In the genomic region with DNA sequence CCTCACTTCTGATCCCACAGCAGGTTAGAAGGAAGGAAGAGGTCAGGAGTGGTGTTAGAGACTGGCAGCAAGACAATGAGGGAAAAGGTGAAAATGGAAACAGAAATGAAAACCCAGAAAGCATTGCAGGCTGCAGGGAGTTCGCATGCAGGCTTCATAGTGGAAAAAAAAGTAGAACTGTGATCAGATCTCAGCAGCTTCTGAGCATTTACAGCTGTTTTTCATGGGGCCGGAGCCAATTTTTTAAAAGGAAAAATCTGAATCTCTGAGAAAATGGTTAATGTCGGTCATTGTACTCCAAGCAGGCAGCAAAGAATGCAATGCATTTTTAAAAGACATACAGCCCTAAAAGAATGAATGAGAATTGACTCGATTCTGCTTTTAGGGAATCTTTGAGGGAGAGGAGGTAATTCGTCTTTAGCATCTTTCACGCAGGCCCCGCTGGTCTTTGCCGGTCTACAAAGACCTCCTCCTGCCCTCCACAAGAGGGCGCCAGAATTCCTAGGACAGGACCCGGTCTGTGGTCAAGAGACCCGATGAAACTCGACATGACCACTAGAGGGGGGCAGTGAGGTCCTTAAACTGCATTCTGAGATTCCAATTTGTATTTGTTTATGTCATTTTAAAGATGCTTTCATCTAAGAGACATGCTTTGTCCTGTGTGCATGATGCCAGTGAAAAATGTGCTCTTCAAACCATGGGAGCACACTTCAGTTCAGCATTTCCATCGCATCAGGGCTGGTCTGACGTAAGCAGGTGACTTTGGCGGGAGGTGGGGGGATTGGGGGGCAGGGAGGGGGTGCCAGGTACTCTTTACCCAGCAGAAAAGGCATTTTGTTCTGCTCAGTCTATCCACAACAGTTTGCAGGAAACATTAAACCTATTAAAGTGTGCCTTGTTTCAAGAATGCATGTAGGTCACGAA, we compare ENCODE assay signal across 1 cellular context.
TF ChIP-seq lines count a peak whose summit lies in the region.

No MANE protein-coding gene starts in this region.

TF ChIP-seq in HepG2, 621 proteins besides CTCF, POLR2A, EP300 and RAD21 (continued from another document and continues in another):
- TF ChIP-seq, protein P1, sequence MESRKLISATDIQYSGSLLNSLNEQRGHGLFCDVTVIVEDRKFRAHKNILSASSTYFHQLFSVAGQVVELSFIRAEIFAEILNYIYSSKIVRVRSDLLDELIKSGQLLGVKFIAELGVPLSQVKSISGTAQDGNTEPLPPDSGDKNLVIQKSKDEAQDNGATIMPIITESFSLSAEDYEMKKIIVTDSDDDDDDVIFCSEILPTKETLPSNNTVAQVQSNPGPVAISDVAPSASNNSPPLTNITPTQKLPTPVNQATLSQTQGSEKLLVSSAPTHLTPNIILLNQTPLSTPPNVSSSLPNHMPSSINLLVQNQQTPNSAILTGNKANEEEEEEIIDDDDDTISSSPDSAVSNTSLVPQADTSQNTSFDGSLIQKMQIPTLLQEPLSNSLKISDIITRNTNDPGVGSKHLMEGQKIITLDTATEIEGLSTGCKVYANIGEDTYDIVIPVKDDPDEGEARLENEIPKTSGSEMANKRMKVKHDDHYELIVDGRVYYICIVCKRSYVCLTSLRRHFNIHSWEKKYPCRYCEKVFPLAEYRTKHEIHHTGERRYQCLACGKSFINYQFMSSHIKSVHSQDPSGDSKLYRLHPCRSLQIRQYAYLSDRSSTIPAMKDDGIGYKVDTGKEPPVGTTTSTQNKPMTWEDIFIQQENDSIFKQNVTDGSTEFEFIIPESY (CRISPR knock-in tag; IDR thresholded peaks at IDR 0.05), result peak; percentile 55
- TF ChIP-seq KDM2A (CRISPR knock-in tag; IDR thresholded peaks at IDR 0.05; ENCODE audit: borderline replicate concordance, low read depth), result peak; percentile 82; the same call in 1 of the 2 replicates
- peak; percentile 58 for TF ChIP-seq SALL1 (CRISPR knock-in tag; IDR thresholded peaks at IDR 0.05)
- peak; percentile 28; the same call in 1 of the 2 replicates for TF ChIP-seq NR2F2 (IDR thresholded peaks at IDR 0.05; ENCODE audit: borderline replicate concordance, low read depth)
- TF ChIP-seq HNRNPH1 (optimal IDR thresholded peaks at IDR 0.05; ENCODE audit: low read depth, low read length), result no peak
- TF ChIP-seq MIER3 (CRISPR knock-in tag; IDR thresholded peaks at IDR 0.05; ENCODE audit: borderline replicate concordance), result 0 out of 2 replicates have a peak, but pooled peaks have one; percentile 37
- TF ChIP-seq ZFX (CRISPR knock-in tag; IDR thresholded peaks at IDR 0.05; ENCODE audit: low read depth), result peak; percentile 34; the same call in 1 of the 2 replicates
- peak; percentile 41; the same call in 1 of the 2 replicates for TF ChIP-seq RXRB (CRISPR knock-in tag; IDR thresholded peaks at IDR 0.05; ENCODE audit: borderline replicate concordance)
- no peak for TF ChIP-seq REL (CRISPR knock-in tag; conservative IDR thresholded peaks at IDR 0.05)
- 0 out of 2 replicates have a peak, but pooled peaks have one; percentile 19 for TF ChIP-seq ZNF501 (CRISPR knock-in tag; IDR thresholded peaks at IDR 0.05)
- TF ChIP-seq FOXP1 (IDR thresholded peaks at IDR 0.05), result no peak
- TF ChIP-seq FOXP1 (CRISPR knock-in tag; IDR thresholded peaks at IDR 0.05), result no peak
- TF ChIP-seq, protein P2, sequence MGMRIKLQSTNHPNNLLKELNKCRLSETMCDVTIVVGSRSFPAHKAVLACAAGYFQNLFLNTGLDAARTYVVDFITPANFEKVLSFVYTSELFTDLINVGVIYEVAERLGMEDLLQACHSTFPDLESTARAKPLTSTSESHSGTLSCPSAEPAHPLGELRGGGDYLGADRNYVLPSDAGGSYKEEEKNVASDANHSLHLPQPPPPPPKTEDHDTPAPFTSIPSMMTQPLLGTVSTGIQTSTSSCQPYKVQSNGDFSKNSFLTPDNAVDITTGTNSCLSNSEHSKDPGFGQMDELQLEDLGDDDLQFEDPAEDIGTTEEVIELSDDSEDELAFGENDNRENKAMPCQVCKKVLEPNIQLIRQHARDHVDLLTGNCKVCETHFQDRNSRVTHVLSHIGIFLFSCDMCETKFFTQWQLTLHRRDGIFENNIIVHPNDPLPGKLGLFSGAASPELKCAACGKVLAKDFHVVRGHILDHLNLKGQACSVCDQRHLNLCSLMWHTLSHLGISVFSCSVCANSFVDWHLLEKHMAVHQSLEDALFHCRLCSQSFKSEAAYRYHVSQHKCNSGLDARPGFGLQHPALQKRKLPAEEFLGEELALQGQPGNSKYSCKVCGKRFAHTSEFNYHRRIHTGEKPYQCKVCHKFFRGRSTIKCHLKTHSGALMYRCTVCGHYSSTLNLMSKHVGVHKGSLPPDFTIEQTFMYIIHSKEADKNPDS (CRISPR knock-in tag; IDR thresholded peaks at IDR 0.05), result no peak
- TF ChIP-seq ZNF333 (CRISPR knock-in tag; IDR thresholded peaks at IDR 0.05; ENCODE audit: borderline replicate concordance), result no peak
- TF ChIP-seq NKX3-1 (CRISPR knock-in tag; IDR thresholded peaks at IDR 0.05), result no peak
- TF ChIP-seq, protein P3, sequence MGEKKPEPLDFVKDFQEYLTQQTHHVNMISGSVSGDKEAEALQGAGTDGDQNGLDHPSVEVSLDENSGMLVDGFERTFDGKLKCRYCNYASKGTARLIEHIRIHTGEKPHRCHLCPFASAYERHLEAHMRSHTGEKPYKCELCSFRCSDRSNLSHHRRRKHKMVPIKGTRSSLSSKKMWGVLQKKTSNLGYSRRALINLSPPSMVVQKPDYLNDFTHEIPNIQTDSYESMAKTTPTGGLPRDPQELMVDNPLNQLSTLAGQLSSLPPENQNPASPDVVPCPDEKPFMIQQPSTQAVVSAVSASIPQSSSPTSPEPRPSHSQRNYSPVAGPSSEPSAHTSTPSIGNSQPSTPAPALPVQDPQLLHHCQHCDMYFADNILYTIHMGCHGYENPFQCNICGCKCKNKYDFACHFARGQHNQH (CRISPR knock-in tag; IDR thresholded peaks at IDR 0.05), result peak; percentile 58; the same call in 1 of the 2 replicates
- TF ChIP-seq HDAC2 (CRISPR knock-in tag; IDR thresholded peaks at IDR 0.05), result 0 out of 2 replicates have a peak, but pooled peaks have one; percentile 18
- TF ChIP-seq CBX5 (CRISPR knock-in tag; IDR thresholded peaks at IDR 0.05; ENCODE audit: borderline replicate concordance), result peak; percentile 72; the same call in 1 of the 2 replicates
- TF ChIP-seq SAP130 (CRISPR knock-in tag; IDR thresholded peaks at IDR 0.05; ENCODE audit: low read depth), result peak; percentile 23; the same call in 1 of the 2 replicates
- TF ChIP-seq SMC3 (IDR thresholded peaks at IDR 0.05; ENCODE audit: low read length), result peak; percentile 98
- TF ChIP-seq, protein P4, sequence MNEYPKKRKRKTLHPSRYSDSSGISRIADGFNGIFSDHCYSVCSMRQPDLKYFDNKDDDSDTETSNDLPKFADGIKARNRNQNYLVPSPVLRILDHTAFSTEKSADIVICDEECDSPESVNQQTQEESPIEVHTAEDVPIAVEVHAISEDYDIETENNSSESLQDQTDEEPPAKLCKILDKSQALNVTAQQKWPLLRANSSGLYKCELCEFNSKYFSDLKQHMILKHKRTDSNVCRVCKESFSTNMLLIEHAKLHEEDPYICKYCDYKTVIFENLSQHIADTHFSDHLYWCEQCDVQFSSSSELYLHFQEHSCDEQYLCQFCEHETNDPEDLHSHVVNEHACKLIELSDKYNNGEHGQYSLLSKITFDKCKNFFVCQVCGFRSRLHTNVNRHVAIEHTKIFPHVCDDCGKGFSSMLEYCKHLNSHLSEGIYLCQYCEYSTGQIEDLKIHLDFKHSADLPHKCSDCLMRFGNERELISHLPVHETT (CRISPR knock-in tag; conservative IDR thresholded peaks at IDR 0.05), result no peak
- TF ChIP-seq, protein P5, sequence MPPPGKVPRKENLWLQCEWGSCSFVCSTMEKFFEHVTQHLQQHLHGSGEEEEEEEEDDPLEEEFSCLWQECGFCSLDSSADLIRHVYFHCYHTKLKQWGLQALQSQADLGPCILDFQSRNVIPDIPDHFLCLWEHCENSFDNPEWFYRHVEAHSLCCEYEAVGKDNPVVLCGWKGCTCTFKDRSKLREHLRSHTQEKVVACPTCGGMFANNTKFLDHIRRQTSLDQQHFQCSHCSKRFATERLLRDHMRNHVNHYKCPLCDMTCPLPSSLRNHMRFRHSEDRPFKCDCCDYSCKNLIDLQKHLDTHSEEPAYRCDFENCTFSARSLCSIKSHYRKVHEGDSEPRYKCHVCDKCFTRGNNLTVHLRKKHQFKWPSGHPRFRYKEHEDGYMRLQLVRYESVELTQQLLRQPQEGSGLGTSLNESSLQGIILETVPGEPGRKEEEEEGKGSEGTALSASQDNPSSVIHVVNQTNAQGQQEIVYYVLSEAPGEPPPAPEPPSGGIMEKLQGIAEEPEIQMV (CRISPR knock-in tag; IDR thresholded peaks at IDR 0.05; ENCODE audit: low read depth), result peak; percentile 69; the same call in 1 of the 2 replicates
- TF ChIP-seq, protein P6, sequence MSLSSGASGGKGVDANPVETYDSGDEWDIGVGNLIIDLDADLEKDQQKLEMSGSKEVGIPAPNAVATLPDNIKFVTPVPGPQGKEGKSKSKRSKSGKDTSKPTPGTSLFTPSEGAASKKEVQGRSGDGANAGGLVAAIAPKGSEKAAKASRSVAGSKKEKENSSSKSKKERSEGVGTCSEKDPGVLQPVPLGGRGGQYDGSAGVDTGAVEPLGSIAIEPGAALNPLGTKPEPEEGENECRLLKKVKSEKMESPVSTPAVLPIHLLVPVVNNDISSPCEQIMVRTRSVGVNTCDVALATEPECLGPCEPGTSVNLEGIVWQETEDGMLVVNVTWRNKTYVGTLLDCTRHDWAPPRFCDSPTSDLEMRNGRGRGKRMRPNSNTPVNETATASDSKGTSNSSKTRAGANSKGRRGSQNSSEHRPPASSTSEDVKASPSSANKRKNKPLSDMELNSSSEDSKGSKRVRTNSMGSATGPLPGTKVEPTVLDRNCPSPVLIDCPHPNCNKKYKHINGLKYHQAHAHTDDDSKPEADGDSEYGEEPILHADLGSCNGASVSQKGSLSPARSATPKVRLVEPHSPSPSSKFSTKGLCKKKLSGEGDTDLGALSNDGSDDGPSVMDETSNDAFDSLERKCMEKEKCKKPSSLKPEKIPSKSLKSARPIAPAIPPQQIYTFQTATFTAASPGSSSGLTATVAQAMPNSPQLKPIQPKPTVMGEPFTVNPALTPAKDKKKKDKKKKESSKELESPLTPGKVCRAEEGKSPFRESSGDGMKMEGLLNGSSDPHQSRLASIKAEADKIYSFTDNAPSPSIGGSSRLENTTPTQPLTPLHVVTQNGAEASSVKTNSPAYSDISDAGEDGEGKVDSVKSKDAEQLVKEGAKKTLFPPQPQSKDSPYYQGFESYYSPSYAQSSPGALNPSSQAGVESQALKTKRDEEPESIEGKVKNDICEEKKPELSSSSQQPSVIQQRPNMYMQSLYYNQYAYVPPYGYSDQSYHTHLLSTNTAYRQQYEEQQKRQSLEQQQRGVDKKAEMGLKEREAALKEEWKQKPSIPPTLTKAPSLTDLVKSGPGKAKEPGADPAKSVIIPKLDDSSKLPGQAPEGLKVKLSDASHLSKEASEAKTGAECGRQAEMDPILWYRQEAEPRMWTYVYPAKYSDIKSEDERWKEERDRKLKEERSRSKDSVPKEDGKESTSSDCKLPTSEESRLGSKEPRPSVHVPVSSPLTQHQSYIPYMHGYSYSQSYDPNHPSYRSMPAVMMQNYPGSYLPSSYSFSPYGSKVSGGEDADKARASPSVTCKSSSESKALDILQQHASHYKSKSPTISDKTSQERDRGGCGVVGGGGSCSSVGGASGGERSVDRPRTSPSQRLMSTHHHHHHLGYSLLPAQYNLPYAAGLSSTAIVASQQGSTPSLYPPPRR (CRISPR knock-in tag; IDR thresholded peaks at IDR 0.05; ENCODE audit: borderline replicate concordance), result no peak
- no peak for TF ChIP-seq POLR2AphosphoS5 (IDR thresholded peaks at IDR 0.05; ENCODE audit: low read depth, low read length)
- 0 out of 2 replicates have a peak, but pooled peaks have one; percentile 59 for TF ChIP-seq SSRP1 (CRISPR knock-in tag; IDR thresholded peaks at IDR 0.05)
- no peak for TF ChIP-seq ZNF772 (CRISPR knock-in tag; IDR thresholded peaks at IDR 0.05)
- TF ChIP-seq SMAD3 (CRISPR knock-in tag; IDR thresholded peaks at IDR 0.05), result peak; percentile 66; the same call in 1 of the 2 replicates
- peak; percentile 90 for TF ChIP-seq XRCC5 (optimal IDR thresholded peaks at IDR 0.05; ENCODE audit: low read length)
- TF ChIP-seq ZSCAN9 (CRISPR knock-in tag; IDR thresholded peaks at IDR 0.05; ENCODE audit: borderline replicate concordance), result no peak
- TF ChIP-seq KLF6 (CRISPR knock-in tag; IDR thresholded peaks at IDR 0.05), result 0 out of 2 replicates have a peak, but pooled peaks have one; percentile 60
- TF ChIP-seq SOX6 (IDR thresholded peaks at IDR 0.05), result no peak
- no peak for TF ChIP-seq SOX6 (CRISPR knock-in tag; IDR thresholded peaks at IDR 0.05)
- TF ChIP-seq, protein P7, sequence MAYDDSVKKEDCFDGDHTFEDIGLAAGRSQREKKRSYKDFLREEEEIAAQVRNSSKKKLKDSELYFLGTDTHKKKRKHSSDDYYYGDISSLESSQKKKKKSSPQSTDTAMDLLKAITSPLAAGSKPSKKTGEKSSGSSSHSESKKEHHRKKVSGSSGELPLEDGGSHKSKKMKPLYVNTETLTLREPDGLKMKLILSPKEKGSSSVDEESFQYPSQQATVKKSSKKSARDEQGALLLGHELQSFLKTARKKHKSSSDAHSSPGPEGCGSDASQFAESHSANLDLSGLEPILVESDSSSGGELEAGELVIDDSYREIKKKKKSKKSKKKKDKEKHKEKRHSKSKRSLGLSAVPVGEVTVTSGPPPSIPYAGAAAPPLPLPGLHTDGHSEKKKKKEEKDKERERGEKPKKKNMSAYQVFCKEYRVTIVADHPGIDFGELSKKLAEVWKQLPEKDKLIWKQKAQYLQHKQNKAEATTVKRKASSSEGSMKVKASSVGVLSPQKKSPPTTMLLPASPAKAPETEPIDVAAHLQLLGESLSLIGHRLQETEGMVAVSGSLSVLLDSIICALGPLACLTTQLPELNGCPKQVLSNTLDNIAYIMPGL (CRISPR knock-in tag; IDR thresholded peaks at IDR 0.05; ENCODE audit: borderline replicate concordance in 1 of 2, low read depth in 1 of 2), result peak; percentile 69 to 89
- TF ChIP-seq ZNF10 (CRISPR knock-in tag; IDR thresholded peaks at IDR 0.05; ENCODE audit: borderline replicate concordance, low read depth), result no peak
- TF ChIP-seq YY1 (IDR thresholded peaks at IDR 0.05; ENCODE audit: insufficient read depth, insufficient replicate concordance, low read depth, low read length), result peak; percentile 41
- no peak for TF ChIP-seq ARID2 (CRISPR knock-in tag; IDR thresholded peaks at IDR 0.05; ENCODE audit: borderline replicate concordance)
- 0 out of 2 replicates have a peak, but pooled peaks have one; percentile 24 for TF ChIP-seq THAP11 (CRISPR knock-in tag; IDR thresholded peaks at IDR 0.05)
- TF ChIP-seq, protein P8, sequence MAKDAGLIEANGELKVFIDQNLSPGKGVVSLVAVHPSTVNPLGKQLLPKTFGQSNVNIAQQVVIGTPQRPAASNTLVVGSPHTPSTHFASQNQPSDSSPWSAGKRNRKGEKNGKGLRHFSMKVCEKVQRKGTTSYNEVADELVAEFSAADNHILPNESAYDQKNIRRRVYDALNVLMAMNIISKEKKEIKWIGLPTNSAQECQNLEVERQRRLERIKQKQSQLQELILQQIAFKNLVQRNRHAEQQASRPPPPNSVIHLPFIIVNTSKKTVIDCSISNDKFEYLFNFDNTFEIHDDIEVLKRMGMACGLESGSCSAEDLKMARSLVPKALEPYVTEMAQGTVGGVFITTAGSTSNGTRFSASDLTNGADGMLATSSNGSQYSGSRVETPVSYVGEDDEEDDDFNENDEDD (CRISPR knock-in tag; IDR thresholded peaks at IDR 0.05; ENCODE audit: borderline replicate concordance), result no peak
- TF ChIP-seq STAG1 (CRISPR knock-in tag; IDR thresholded peaks at IDR 0.05), result peak; percentile 98
- no peak for TF ChIP-seq ZNF33A (CRISPR knock-in tag; IDR thresholded peaks at IDR 0.05; ENCODE audit: borderline replicate concordance)
- no peak for TF ChIP-seq ZFY (CRISPR knock-in tag; IDR thresholded peaks at IDR 0.05)
- TF ChIP-seq ERF (CRISPR knock-in tag; IDR thresholded peaks at IDR 0.05), result peak; percentile 58; the same call in 1 of the 2 replicates
- TF ChIP-seq DNMT3B (CRISPR knock-in tag; conservative IDR thresholded peaks at IDR 0.05), result 0 out of 2 replicates have a peak, but pooled peaks have one; percentile 35
- TF ChIP-seq ZNF773 (CRISPR knock-in tag; IDR thresholded peaks at IDR 0.05; ENCODE audit: borderline replicate concordance), result no peak
